ENCODE assay signal across 8 cellular contexts in the genomic region with DNA sequence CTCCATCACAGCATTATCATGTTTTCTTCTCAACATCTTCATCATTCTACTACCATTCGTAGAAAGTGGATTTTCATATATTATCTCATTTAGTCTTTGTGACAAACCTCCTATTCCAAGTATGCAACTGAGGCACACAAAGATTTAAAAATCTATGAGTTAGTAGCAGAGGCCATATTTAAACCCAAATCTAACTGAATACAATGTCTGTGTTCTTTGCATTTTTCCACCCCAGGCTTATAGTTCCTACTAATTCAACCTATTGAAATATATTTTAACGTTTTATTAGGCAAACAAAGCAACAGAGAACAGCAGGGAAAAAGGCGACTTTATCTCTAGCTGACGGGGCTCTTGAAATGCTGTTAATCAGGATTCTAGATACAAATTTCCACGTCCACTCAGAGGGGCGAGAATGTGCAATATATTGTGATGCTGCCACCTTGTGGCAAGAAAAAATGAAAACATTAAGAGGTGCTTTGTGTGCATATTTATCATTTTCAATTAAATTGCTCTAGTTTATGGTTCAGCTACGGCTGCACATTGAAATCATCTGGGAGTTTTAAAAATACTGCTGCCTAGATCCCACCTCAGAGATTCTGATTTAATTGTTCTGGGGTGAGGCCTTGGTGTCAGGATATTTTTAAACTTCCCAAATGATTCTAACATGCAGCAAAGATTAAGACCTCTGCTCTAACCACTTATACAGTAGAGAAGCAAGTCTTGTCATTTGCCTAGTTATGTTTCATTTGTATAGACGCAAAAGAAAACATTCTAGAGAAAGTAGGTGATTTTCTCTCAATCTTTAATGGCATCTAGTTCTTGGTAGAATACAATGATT.
DNase-seq lines count a peak whose midpoint lies in the region; ATAC-seq, FAIRE-seq and TF ChIP-seq lines count a peak whose summit lies in the region.

No MANE protein-coding gene starts in this region.

- H4K20me1 ChIP-seq in astrocyte (ENCODE audit: insufficient read depth, low read length) (no peaks in the 10 kb centered on the region), keratinocyte (ENCODE audit: control insufficient read depth, extremely low read depth, insufficient read depth, low read length) (no peaks in the 10 kb centered on the region)

- H3K27me3 ChIP-seq in astrocyte (ENCODE audit: insufficient read depth, low read length) (no peaks in the 10 kb centered on the region), keratinocyte (ENCODE audit: control insufficient read depth, extremely low read depth, insufficient read depth, low read length) (no peaks in the 10 kb centered on the region), tibial nerve (no peaks in the 10 kb centered on the region)

- ATAC-seq in natural killer cell (no peak), HG02885 (IDR thresholded peaks at IDR 0.05; ENCODE audit: poor library complexity, unreplicated experiment) (peak; percentile 79)
- no peak for ATAC-seq in natural killer cell treated with Interleukin-12 subunit alpha and Interleukin-12 subunit beta and Interleukin-15 and Interleukin-18, amount 100 ng/mL, for 72 hours

- no peaks in the 10 kb centered on the region for H3K9me1 ChIP-seq in keratinocyte (ENCODE audit: control insufficient read depth, extremely low read depth, insufficient read depth, low read length)

- DNase-seq in natural killer cell (no peak), NCI-H345 treated with DMSO at 0.1 percent for 48 hours (lab: John Stamatoyannopoulos, UW; ENCODE audit: unreplicated experiment) (peak; percentile 16), astrocyte (ENCODE audit: low read depth) (no peak), keratinocyte (ENCODE audit: low read depth, low spot score) (no peak), tibial nerve (ENCODE audit: low spot score in 2 of 2) (peak in 1 of 2 donors; percentile 82), NCI-H2107 (lab: John Stamatoyannopoulos, UW) (no peak)
- DNase-seq in natural killer cell treated with Interleukin-12 subunit alpha and Interleukin-12 subunit beta and Interleukin-15 and Interleukin-18, amount 100 ng/mL, for 72 hours (ENCODE audit: low spot score) = no peak

- H3K9me3 Mint-ChIP-seq in natural killer cell (peaks cover 2 to 3% of the 10 kb centered on the region in 2 donors), astrocyte (ENCODE audit: unreplicated experiment) (no peaks in the 10 kb centered on the region)
- no peaks in the 10 kb centered on the region for H3K9me3 Mint-ChIP-seq in natural killer cell treated with Interleukin-12 subunit alpha and Interleukin-12 subunit beta and Interleukin-15 and Interleukin-18, amount 100 ng/mL, for 72 hours

- H3K4me1 ChIP-seq in astrocyte (ENCODE audit: insufficient read depth, low read length) = no peaks in the 10 kb centered on the region
- H3K4me1 ChIP-seq in keratinocyte (ENCODE audit: control insufficient read depth, extremely low read depth, insufficient read depth, low read length) = peaks cover 3% of the 10 kb centered on the region
- H3K4me1 ChIP-seq in tibial nerve = peaks cover 0 to 6% (median 0%) of the 10 kb centered on the region in 4 donors

- dilution Hi-C loops in keratinocyte (cut with MboI; ENCODE audit: extremely low pct_ligation_motif_present, low sequenced_read_pairs) = no loop called here

- H3K36me3 Mint-ChIP-seq in natural killer cell (no peaks in the 10 kb centered on the region), astrocyte (ENCODE audit: low read depth, unreplicated experiment) (no peaks in the 10 kb centered on the region)
- H3K36me3 Mint-ChIP-seq in natural killer cell treated with Interleukin-12 subunit alpha and Interleukin-12 subunit beta and Interleukin-15 and Interleukin-18, amount 100 ng/mL, for 72 hours = no peaks in the 10 kb centered on the region

- FAIRE-seq in astrocyte (lab: Jason Lieb, UNC) (peak; percentile 73), keratinocyte (lab: Jason Lieb, UNC) (peak; percentile 67)

- H3K4me2 ChIP-seq in astrocyte (ENCODE audit: low read length) (no peak overlapping the region), keratinocyte (ENCODE audit: control insufficient read depth, extremely low read depth, insufficient read depth, low read depth, low read length) (no peak overlapping the region)

- no peaks in the 10 kb centered on the region for H3K4me1 Mint-ChIP-seq in natural killer cell
- no peaks in the 10 kb centered on the region for H3K4me1 Mint-ChIP-seq in natural killer cell treated with Interleukin-12 subunit alpha and Interleukin-12 subunit beta and Interleukin-15 and Interleukin-18, amount 100 ng/mL, for 72 hours (ENCODE audit: low read depth in 2 of 2)
- no peaks in the 10 kb centered on the region for H3K4me1 Mint-ChIP-seq in astrocyte (ENCODE audit: low read depth, unreplicated experiment)

- H3K27me3 Mint-ChIP-seq in natural killer cell (ENCODE audit: low read depth in 2 of 2) (no peaks in the 10 kb centered on the region), astrocyte (ENCODE audit: low read depth, unreplicated experiment) (no peaks in the 10 kb centered on the region)
- no peaks in the 10 kb centered on the region for H3K27me3 Mint-ChIP-seq in natural killer cell treated with Interleukin-12 subunit alpha and Interleukin-12 subunit beta and Interleukin-15 and Interleukin-18, amount 100 ng/mL, for 72 hours

- no peak overlapping the region for H3K27ac ChIP-seq in astrocyte (ENCODE audit: low read depth, low read length)
- no peak overlapping the region for H3K27ac ChIP-seq in keratinocyte (ENCODE audit: control insufficient read depth, insufficient read depth, low read length)
- H3K27ac ChIP-seq in tibial nerve = no peak overlapping the region

- no peaks in the 10 kb centered on the region for H3K9me3 ChIP-seq in astrocyte (ENCODE audit: insufficient read depth, low read depth, low read length)
- H3K9me3 ChIP-seq in keratinocyte (ENCODE audit: control insufficient read depth, low read depth, low read length) = no peaks in the 10 kb centered on the region
- H3K9me3 ChIP-seq in tibial nerve = peaks cover 0 to 6% (median 0%) of the 10 kb centered on the region in 4 donors

- H3K4me3 Mint-ChIP-seq in natural killer cell = no peak overlapping the region
- H3K4me3 Mint-ChIP-seq in natural killer cell treated with Interleukin-12 subunit alpha and Interleukin-12 subunit beta and Interleukin-15 and Interleukin-18, amount 100 ng/mL, for 72 hours = no peak overlapping the region
- no peak overlapping the region for H3K4me3 Mint-ChIP-seq in astrocyte (ENCODE audit: unreplicated experiment)

- H3K4me3 ChIP-seq in astrocyte (ENCODE audit: insufficient read depth, low read depth, low read length) (no peak overlapping the region), keratinocyte (ENCODE audit: control insufficient read depth in 2 of 3, extremely low read depth in 1 of 3, insufficient read depth in 2 of 3, low read depth in 1 of 3, low read length in 3 of 3) (no peak overlapping the region), tibial nerve (no peak overlapping the region)

- TF ChIP-seq CTCF in natural killer cell (IDR thresholded peaks at IDR 0.05) (peak; percentile 28), astrocyte (IDR thresholded peaks at IDR 0.05; ENCODE audit: insufficient read depth, low read depth, low read length) (peak; percentile 70), keratinocyte (optimal IDR thresholded peaks at IDR 0.05 in 1 of 3, IDR thresholded peaks at IDR 0.05 in 1 of 3, conservative IDR thresholded peaks at IDR 0.05 in 1 of 3; ENCODE audit: extremely low read depth in 1 of 3, insufficient read depth in 2 of 3, low read length in 3 of 3) (peak; percentile 39 to 59 (median 41)), tibial nerve (IDR thresholded peaks at IDR 0.05) (peak; percentile 34 to 75 (median 70))

- H2AFZ ChIP-seq in astrocyte (ENCODE audit: low read depth, low read length) = peak overlapping the region; percentile 3
- no peak overlapping the region for H2AFZ ChIP-seq in keratinocyte (ENCODE audit: control insufficient read depth, low read length)

- H3K36me3 ChIP-seq in astrocyte (ENCODE audit: insufficient read depth, low read length) (no peaks in the 10 kb centered on the region), keratinocyte (ENCODE audit: control insufficient read depth in 2 of 2, extremely low read depth in 1 of 2, insufficient read depth in 2 of 2, low read length in 2 of 2) (no peaks in the 10 kb centered on the region), tibial nerve (no peaks in the 10 kb centered on the region)

- H3K9ac ChIP-seq in astrocyte (ENCODE audit: low read length) = no peak overlapping the region
- H3K9ac ChIP-seq in keratinocyte (ENCODE audit: control insufficient read depth, extremely low read depth, insufficient read depth, low read length) = no peak overlapping the region

- no peak for TF ChIP-seq EP300 in tibial nerve (IDR thresholded peaks at IDR 0.05)

- no peak for TF ChIP-seq POLR2A in tibial nerve (IDR thresholded peaks at IDR 0.05)

- intact Hi-C loops in natural killer cell (cut with micrococcal nuclease) = no loop called here

- H3K27ac Mint-ChIP-seq in natural killer cell (no peak overlapping the region), astrocyte (ENCODE audit: unreplicated experiment) (no peak overlapping the region)
- no peak overlapping the region for H3K27ac Mint-ChIP-seq in natural killer cell treated with Interleukin-12 subunit alpha and Interleukin-12 subunit beta and Interleukin-15 and Interleukin-18, amount 100 ng/mL, for 72 hours

- H3K79me2 ChIP-seq in astrocyte (ENCODE audit: insufficient read depth, low read length) = no peaks in the 10 kb centered on the region
- no peaks in the 10 kb centered on the region for H3K79me2 ChIP-seq in keratinocyte (ENCODE audit: control insufficient read depth, insufficient read depth, low read length)

- 16 to 21% methylated on average over 8 of the region's 8 CpGs for WGBS in tibial nerve, 2 donors
